8 cellular contexts compared by ENCODE assay signal in genomic region chr1:154419620-154420020, GRCh38. TPM values are rescaled to one million over a fixed set of nuclear protein-coding genes. Genes with fewer than 3 reads are reported as not detected.
DNase-seq lines count a peak whose midpoint lies in the region; ATAC-seq, FAIRE-seq and TF ChIP-seq lines count a peak whose summit lies in the region.

No MANE protein-coding gene starts in this region.

- peak overlapping the region; percentile 80 for H3K4me2 ChIP-seq in skeletal muscle satellite cell (ENCODE audit: low read length)

- H3K9me3 ChIP-seq in right cardiac atrium (ENCODE audit: control insufficient read depth, low read length) = no peaks in the 10 kb centered on the region
- no peaks in the 10 kb centered on the region for H3K9me3 ChIP-seq in skeletal muscle satellite cell (replicated peaks; ENCODE audit: low read length)

- 4% methylated on average over 8 of the region's 8 CpGs for WGBS in right cardiac atrium

- H3K4me1 ChIP-seq in right cardiac atrium (ENCODE audit: control insufficient read depth, insufficient read depth, low read length) (peaks cover 47% of the 10 kb centered on the region), skeletal muscle satellite cell (ENCODE audit: control insufficient read depth, insufficient read depth, low read length) (peaks cover 63% of the 10 kb centered on the region)

- intact Hi-C loops in right cardiac atrium (cut with DNase I) = no loop called here

- POLR2A ChIA-PET in HEK293T (lab: Yijun Ruan, JAX) = interaction anchor here (1.0 kb wide), 1 partner anchor 93 kb away, joined by 3 read pairs; no protein-coding TSS in a partner anchor

- peak; percentile 86 to 87 for ATAC-seq in right cardiac atrium
- ATAC-seq in HG02870 (IDR thresholded peaks at IDR 0.05; ENCODE audit: unreplicated experiment) = no peak

- CTCF ChIA-PET in HEK293T (lab: Yijun Ruan, JAX) = interaction anchor here (0.7 to 1.0 kb wide), 2 partner anchors 19 to 127 kb away, joined by 3 to 4 read pairs; no protein-coding TSS in a partner anchor

- no peaks in the 10 kb centered on the region for H3K36me3 ChIP-seq in skeletal muscle satellite cell (ENCODE audit: insufficient read depth, low read length)

- peak overlapping the region; percentile 99 for H3K27ac ChIP-seq in right cardiac atrium (ENCODE audit: low read length)

- DNase-seq in C1 segment of cervical spinal cord (lab: John Stamatoyannopoulos, UW) (peak in 12 of 14 donors; percentile 43 to 89 (median 62)), NCI-H226 (peak; percentile 67), anterior cingulate cortex (lab: John Stamatoyannopoulos, UW) (peak in 52 of 58 donors; percentile 33 to 90 (median 75)), right cardiac atrium (peak; percentile 90 to 96 (median 95)), HEK293T (ENCODE audit: extremely low spot score) (no peak), frontal cortex (ENCODE audit: low spot score in 2 of 2) (no peak)

- H3K4me3 ChIP-seq in right cardiac atrium (ENCODE audit: low read length) = no peak overlapping the region
- H3K4me3 ChIP-seq in skeletal muscle satellite cell (ENCODE audit: low read length) = peak overlapping the region; percentile 60

- FAIRE-seq in frontal cortex (lab: Jason Lieb, UNC) = no peak

- peak overlapping the region; percentile 81 for H3K9ac ChIP-seq in skeletal muscle satellite cell (ENCODE audit: low read depth, low read length)

- H3K27me3 ChIP-seq in right cardiac atrium (ENCODE audit: control insufficient read depth, insufficient read depth) (no peaks in the 10 kb centered on the region), skeletal muscle satellite cell (ENCODE audit: control insufficient read depth, insufficient read depth, low read length) (no peaks in the 10 kb centered on the region)

TF ChIP-seq in HEK293T, 16 proteins besides CTCF, POLR2A, EP300 and RAD21:
- no peak for TF ChIP-seq ELF4 (IDR thresholded peaks at IDR 0.05)
- TF ChIP-seq HDGF (IDR thresholded peaks at IDR 0.05; ENCODE audit: borderline replicate concordance) = no peak
- TF ChIP-seq ARNT (IDR thresholded peaks at IDR 0.05) = no peak
- no peak for TF ChIP-seq SP1 (IDR thresholded peaks at IDR 0.05)
- no peak for TF ChIP-seq FOXA1 (IDR thresholded peaks at IDR 0.05)
- TF ChIP-seq FOXM1 (IDR thresholded peaks at IDR 0.05; ENCODE audit: borderline replicate concordance) = no peak
- TF ChIP-seq BHLHE40 (IDR thresholded peaks at IDR 0.05; ENCODE audit: borderline replicate concordance) = no peak
- TF ChIP-seq FOXK2 (IDR thresholded peaks at IDR 0.05) = no peak

RNA-seq across cellular contexts. Expression of gene IL6R, which starts 14.5 kb away (rescaled TPM):
- 10 to 100 TPM in 3 of 4 donors, 1 to 10 TPM in 1; 8.9 to 13.2 (median 12.1) TPM for total RNA-seq in right cardiac atrium
- polyA plus RNA-seq in right cardiac atrium = 5.7 TPM
- 10.3 and 13.7 TPM in 2 replicates for total RNA-seq in skeletal muscle satellite cell (2012; rRNA removed)
- 3.3 TPM for total RNA-seq in frontal cortex

Comparison
In these comparisons a context has a peak if more than half of its experiments do, and no peak if none do; other contexts are left out.
1. DNase-seq: peak in C1 segment of cervical spinal cord (12 of 14), NCI-H226 (single experiment), anterior cingulate cortex (52 of 58) and right cardiac atrium (3 of 3); none in HEK293T (single experiment) and frontal cortex (0 of 2).